In the genomic region with DNA sequence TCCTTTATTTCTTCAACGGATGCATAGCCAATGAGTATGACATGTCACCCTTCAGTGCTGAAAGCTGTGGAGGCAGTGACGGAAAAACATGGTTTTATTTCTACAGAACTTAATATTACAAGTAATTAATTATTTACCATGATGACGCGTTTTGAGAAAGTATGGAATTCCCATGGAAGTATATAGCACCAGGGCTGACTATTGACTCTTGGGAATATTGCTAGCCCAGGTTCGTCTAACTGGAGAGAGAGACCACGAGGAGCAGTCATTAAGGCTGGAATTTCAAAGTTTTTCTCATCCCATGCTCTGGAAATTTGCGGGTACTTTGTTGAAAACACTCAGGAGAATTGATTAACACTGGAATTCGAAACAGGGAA, we compare ENCODE assay signal across 10 cellular contexts.
A peak's percentile ranks its signal among the peaks of the same experiment; 100 is the strongest.
DNase-seq lines count a peak whose midpoint lies in the region; ATAC-seq and TF ChIP-seq lines count a peak whose summit lies in the region.
"Had no signal": no experiment of that assay in that cellular context is flagged by ENCODE, and none has a peak within 500 bp of the region (broad histone marks: within the 10 kb centered on the region; RNA-seq: fewer than 3 reads in every experiment).

No MANE protein-coding gene starts in this region.

- no peaks in the 10 kb centered on the region for H3K79me2 ChIP-seq in mammary epithelial cell (ENCODE audit: insufficient read depth, low read length)

- H3K36me3 Mint-ChIP-seq in nephron progenitor cell (ENCODE audit: low read depth) = peaks cover 2% of the 10 kb centered on the region

- peak overlapping the region; percentile 50 for H3K4me3 ChIP-seq in GM06990 (replicated peaks; ENCODE audit: low read depth, low read length)
- peak overlapping the region; percentile 50 for H3K4me3 ChIP-seq in MG63
- H3K4me3 ChIP-seq in mammary epithelial cell (replicated peaks in 1 of 3; ENCODE audit: insufficient read depth in 1 of 3, low read depth in 2 of 3, low read length in 3 of 3) = peak overlapping the region; percentile 39 to 58 (median 53)
- H3K4me3 ChIP-seq: lung had no signal

- in situ Hi-C loops in mammary epithelial cell (cut with MboI; ENCODE audit: low sequenced_read_pairs in 2 of 2) = loop anchor here in 1 of 2 donors (25.0 kb wide), 1 partner anchor 755 kb away; no protein-coding TSS in a partner anchor

- H3K9me3 ChIP-seq in MG63 (no peaks in the 10 kb centered on the region), mammary epithelial cell (replicated peaks; ENCODE audit: insufficient read depth, low read length) (no peaks in the 10 kb centered on the region)

- CTCF ChIA-PET in mammary epithelial cell (lab: Charles Lee; ENCODE audit: low non-redundant PET) = interaction anchor here (0.6 kb wide), 1 partner anchor 35 kb away, joined by 6 read pairs; no protein-coding TSS in a partner anchor

- no peak overlapping the region for H3K9ac ChIP-seq in mammary epithelial cell (ENCODE audit: insufficient read depth, low read length)

- TF ChIP-seq CTCF in GM06990 (IDR thresholded peaks at IDR 0.05; ENCODE audit: insufficient read depth, low read length, poor library complexity, severe bottlenecking) = no peak
- no peak for TF ChIP-seq CTCF in mammary epithelial cell (conservative IDR thresholded peaks at IDR 0.05 in 1 of 2, IDR thresholded peaks at IDR 0.05 in 1 of 2; ENCODE audit: extremely low read depth in 1 of 2, insufficient read depth in 1 of 2, low read depth in 1 of 2, low read length in 2 of 2)
- no peak for TF ChIP-seq CTCF in nephron progenitor cell (IDR thresholded peaks at IDR 0.05)

- no peaks in the 10 kb centered on the region for H3K27me3 ChIP-seq in GM06990 (replicated peaks; ENCODE audit: control insufficient read depth, insufficient read depth, low read length)
- no peaks in the 10 kb centered on the region for H3K27me3 ChIP-seq in MG63
- no peaks in the 10 kb centered on the region for H3K27me3 ChIP-seq in mammary epithelial cell (ENCODE audit: insufficient read depth, low read length)

- H3K36me3 ChIP-seq in GM06990 (ENCODE audit: control insufficient read depth, insufficient read depth, low read length) = no peaks in the 10 kb centered on the region
- H3K36me3 ChIP-seq in MG63 = no peaks in the 10 kb centered on the region
- no peaks in the 10 kb centered on the region for H3K36me3 ChIP-seq in mammary epithelial cell (ENCODE audit: insufficient read depth, low read length)

- WGBS in mammary epithelial cell (ENCODE audit: low coverage, missing lambda C conversion rate) = 41% methylated on average over 8 of the region's 8 CpGs

- H3K4me3 Mint-ChIP-seq in nephron progenitor cell = peak overlapping the region; percentile 92

- H4K20me1 ChIP-seq in mammary epithelial cell (ENCODE audit: insufficient read depth, low read length) = no peaks in the 10 kb centered on the region

- peaks cover 79% of the 10 kb centered on the region for H3K27me3 Mint-ChIP-seq in nephron progenitor cell (ENCODE audit: low read depth, poor library complexity)

- H3K4me1 ChIP-seq in mammary epithelial cell (ENCODE audit: insufficient read depth, low read length) = peaks cover 17% of the 10 kb centered on the region

- H2AFZ ChIP-seq in mammary epithelial cell (ENCODE audit: low read depth, low read length) = peak overlapping the region; percentile 67

- ATAC-seq in HG02938 (IDR thresholded peaks at IDR 0.05; ENCODE audit: unreplicated experiment) (no peak), GM21737 (IDR thresholded peaks at IDR 0.05; ENCODE audit: unreplicated experiment) (no peak)

- H3K27ac Mint-ChIP-seq in nephron progenitor cell = no peak overlapping the region

- H3K27ac ChIP-seq in mammary epithelial cell (ENCODE audit: insufficient read depth, low read depth, low read length) = peak overlapping the region; percentile 23
- no peak overlapping the region for H3K27ac ChIP-seq in substantia nigra (ENCODE audit: low read depth, low read length, poor library complexity, severe bottlenecking)

- H3K9me3 Mint-ChIP-seq in nephron progenitor cell = peaks cover 10% of the 10 kb centered on the region

- dilution Hi-C loops in mammary epithelial cell (cut with HindIII; ENCODE audit: low sequenced_read_pairs) = no loop called here

- DNase-seq in GM06990 (ENCODE audit: extremely low read depth, insufficient read length) = no peak
- no peak for DNase-seq in MG63
- DNase-seq in mammary epithelial cell = no peak
- DNase-seq in nephron progenitor cell = no peak
- DNase-seq in SK-N-DZ (ENCODE audit: low spot score) = no peak
- DNase-seq in substantia nigra (lab: John Stamatoyannopoulos, UW) = no peak
- DNase-seq: NCI-H187 treated with DMSO at 0.1 percent for 48 hours had no signal

- intact Hi-C loops in mammary epithelial cell (cut with micrococcal nuclease) = loop anchor here (10.0 kb wide), 1 partner anchor 768 kb away; no protein-coding TSS in a partner anchor

- peak overlapping the region; percentile 89 for H3K4me2 ChIP-seq in mammary epithelial cell (ENCODE audit: insufficient read depth, low read depth, low read length)

- peaks cover 19% of the 10 kb centered on the region for H3K4me1 Mint-ChIP-seq in nephron progenitor cell

- no TSS peak for BruUV-seq in mammary epithelial cell (replicated peaks; lab: Mats Ljungman, UMichigan)
